In the genomic region with DNA sequence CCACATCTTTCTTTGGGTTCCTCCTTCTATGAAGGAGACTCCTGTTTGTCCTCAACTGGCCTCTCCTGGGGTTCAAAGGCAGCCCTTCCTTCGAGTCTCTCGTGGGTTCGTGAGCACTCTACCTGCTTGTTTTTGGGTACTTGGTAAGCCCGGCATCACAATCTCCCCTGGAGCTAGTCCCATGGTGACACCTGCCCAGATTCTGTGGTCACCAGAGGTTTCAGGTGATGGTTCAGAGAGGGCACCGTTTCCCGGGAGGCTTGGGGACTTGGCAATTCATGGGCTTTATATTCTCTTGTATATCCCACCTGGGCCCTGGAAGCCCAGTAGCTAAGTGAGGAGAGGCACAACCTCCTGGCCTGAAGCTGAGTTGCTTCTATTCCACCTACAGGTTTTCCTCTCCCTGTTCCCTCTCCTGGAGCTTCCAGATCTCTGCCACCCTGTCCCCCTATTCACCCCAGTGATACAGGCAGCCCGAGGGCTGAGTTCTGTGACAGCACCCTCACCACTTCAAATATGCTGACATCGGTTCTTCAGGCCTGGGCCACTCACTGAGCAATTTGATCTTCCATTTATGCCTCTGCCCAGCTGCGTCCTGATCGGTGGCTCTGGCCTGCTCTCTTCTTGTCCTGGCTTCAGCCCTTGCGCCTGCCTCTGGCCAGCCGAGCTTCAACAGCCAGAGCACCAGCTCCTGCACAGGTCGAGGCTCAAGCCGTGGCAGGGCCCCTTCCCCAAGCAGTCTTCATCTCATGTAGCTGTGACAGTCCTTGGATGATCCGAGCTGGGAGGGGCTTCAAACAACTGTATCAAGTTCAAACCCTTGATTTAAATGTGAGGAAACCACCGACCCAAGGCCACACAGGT, we compare ENCODE assay signal across 1 cellular context.
TF ChIP-seq lines count a peak whose summit lies in the region.

No MANE protein-coding gene starts in this region.

TF ChIP-seq in IMR-90, 13 proteins besides CTCF, POLR2A, EP300 and RAD21 (continued from another document):
- TF ChIP-seq MXI1 (IDR thresholded peaks at IDR 0.05; ENCODE audit: borderline replicate concordance, low read depth, low read length): no peak
TF ChIP-seq in IMR-90: peak in this region for 1.
